In genomic region chr3:88668180-88668579, GRCh38 we compare ENCODE assay signal across 27 cellular contexts.
"Had no signal": no experiment of that assay in that cellular context is flagged by ENCODE, and none has a peak within 500 bp of the region (broad histone marks: within the 10 kb centered on the region; RNA-seq: fewer than 3 reads in every experiment).

No MANE protein-coding gene starts in this region.

- H3K36me3 Mint-ChIP-seq: immature natural killer cell; naive thymus-derived CD4-positive, alpha-beta T cell; natural killer cell treated with Interleukin-12 subunit alpha and Interleukin-12 subunit beta and Interleukin-15 and Interleukin-18, amount 100 ng/mL, for 72 hours; stimulated activated naive B cell treated with anti-CD40 and anti-IgM and Interleukin-4, amounts not matched to agents 10 μg/mL and 1 μg/mL and 100 μg/mL, for 72 hours had no signal

- H3K9me3 Mint-ChIP-seq: neural crest cell; stimulated activated naive B cell treated with anti-CD40 and anti-IgM and Interleukin-4, amounts not matched to agents 10 μg/mL and 1 μg/mL and 100 μg/mL, for 72 hours had no signal

- ATAC-seq: heart left ventricle; mucosa of descending colon; naive thymus-derived CD4-positive, alpha-beta T cell; natural killer cell treated with Interleukin-12 subunit alpha and Interleukin-12 subunit beta and Interleukin-15 and Interleukin-18, amount 100 ng/mL, for 72 hours; right cardiac atrium; sciatic nerve; stimulated activated naive B cell treated with anti-CD40 and anti-IgM and Interleukin-4, amounts not matched to agents 10 μg/mL and 1 μg/mL and 100 μg/mL, for 72 hours; stimulated activated naive CD8-positive, alpha-beta T cell treated with anti-CD3 and anti-CD28 coated beads, Interleukin-15, Interleukin-2, amounts not matched to agents 100 U/mL and 50 U/mL, for 24 hours; upper lobe of right lung had no signal

- H3K27ac ChIP-seq: heart left ventricle, left ventricle myocardium inferior, neutrophil, parathyroid adenoma, skin epidermis, stomach, testis, thyroid gland, transverse colon, upper lobe of right lung had no signal

- H3K27ac Mint-ChIP-seq: immature natural killer cell; naive thymus-derived CD4-positive, alpha-beta T cell; natural killer cell treated with Interleukin-12 subunit alpha and Interleukin-12 subunit beta and Interleukin-15 and Interleukin-18, amount 100 ng/mL, for 72 hours; stimulated activated naive B cell treated with anti-CD40 and anti-IgM and Interleukin-4, amounts not matched to agents 10 μg/mL and 1 μg/mL and 100 μg/mL, for 72 hours had no signal

- H3K9ac ChIP-seq: parathyroid adenoma had no signal

- H3K27me3 ChIP-seq: heart left ventricle, neutrophil, stomach, testis, thyroid gland, transverse colon, upper lobe of right lung had no signal

- H3K36me3 ChIP-seq: heart left ventricle, left ventricle myocardium inferior, neutrophil, stomach, thyroid gland, transverse colon, upper lobe of right lung had no signal

- H3K4me1 ChIP-seq: heart left ventricle, left ventricle myocardium inferior, parathyroid adenoma, stomach, testis, thyroid gland, transverse colon, upper lobe of right lung had no signal

- H3K27me3 Mint-ChIP-seq: naive thymus-derived CD4-positive, alpha-beta T cell; natural killer cell treated with Interleukin-12 subunit alpha and Interleukin-12 subunit beta and Interleukin-15 and Interleukin-18, amount 100 ng/mL, for 72 hours; stimulated activated naive B cell treated with anti-CD40 and anti-IgM and Interleukin-4, amounts not matched to agents 10 μg/mL and 1 μg/mL and 100 μg/mL, for 72 hours had no signal

- H3K79me2 ChIP-seq: parathyroid adenoma had no signal

- H2AFZ ChIP-seq: parathyroid adenoma had no signal

- H3K4me1 Mint-ChIP-seq: immature natural killer cell; naive thymus-derived CD4-positive, alpha-beta T cell; neural crest cell; stimulated activated naive B cell treated with anti-CD40 and anti-IgM and Interleukin-4, amounts not matched to agents 10 μg/mL and 1 μg/mL and 100 μg/mL, for 72 hours had no signal

- DNase-seq: heart left ventricle; hypothalamus; immature natural killer cell; left ventricle myocardium inferior; midbrain; mucosa of descending colon; naive thymus-derived CD4-positive, alpha-beta T cell; occipital lobe; right cardiac atrium; stimulated activated CD4-positive, alpha-beta T cell treated with anti-CD3 and anti-CD28 coated beads, Interleukin-12 subunit alpha, Interleukin-12 subunit beta, amount 100 ng/mL, for 4 hours; stimulated activated CD4-positive, alpha-beta T cell treated with anti-CD3 and anti-CD28 coated beads, Interleukin-15, amount 100 ng/mL, for 24 hours; stimulated activated CD4-positive, alpha-beta T cell treated with anti-CD3 and anti-CD28 coated beads, Interleukin-2, amount 100 ng/mL, for 24 hours; stimulated activated CD4-positive, alpha-beta T cell treated with anti-CD3 and anti-CD28 coated beads, Interleukin-4, amount 100 ng/mL, for 1 hour; stimulated activated naive B cell treated with anti-CD40 and anti-IgM and Interleukin-4, amounts not matched to agents 10 μg/mL and 1 μg/mL and 100 μg/mL, for 72 hours; stimulated activated naive CD8-positive, alpha-beta T cell treated with anti-CD3 and anti-CD28 coated beads, Interleukin-15, Interleukin-2, amounts not matched to agents 100 U/mL and 50 U/mL, for 24 hours; stomach; testis; thyroid gland; transverse colon; upper lobe of right lung had no signal

- H3K4me3 ChIP-seq: heart left ventricle, left ventricle myocardium inferior, lung, mucosa of descending colon, skin epidermis, stomach, testis, thyroid gland, transverse colon, upper lobe of right lung had no signal

- H3K4me3 Mint-ChIP-seq: immature natural killer cell; naive thymus-derived CD4-positive, alpha-beta T cell; natural killer cell treated with Interleukin-12 subunit alpha and Interleukin-12 subunit beta and Interleukin-15 and Interleukin-18, amount 100 ng/mL, for 72 hours; neural crest cell; stimulated activated naive B cell treated with anti-CD40 and anti-IgM and Interleukin-4, amounts not matched to agents 10 μg/mL and 1 μg/mL and 100 μg/mL, for 72 hours had no signal
